In genomic region chr16:86314402-86315025, GRCh38 we compare ENCODE assay signal across 14 cellular contexts.
A peak's percentile ranks its signal among the peaks of the same experiment; 100 is the strongest.
DNase-seq lines count a peak whose midpoint lies in the region; ATAC-seq and TF ChIP-seq lines count a peak whose summit lies in the region.
"Had no signal": no experiment of that assay in that cellular context is flagged by ENCODE, and none has a peak within 500 bp of the region (broad histone marks: within the 10 kb centered on the region; RNA-seq: fewer than 3 reads in every experiment).

No MANE protein-coding gene starts in this region.

- in situ Hi-C loops in IMR-90 (cut with MboI; ENCODE audit: low sequenced_read_pairs), result loop anchor here (25.0 kb wide), 1 partner anchor 502 kb away; no protein-coding TSS in a partner anchor

- no peaks in the 10 kb centered on the region for H3K36me3 Mint-ChIP-seq in activated T-cell treated with anti-CD3 and anti-CD28 coated beads, Interleukin-2, amount 50 U/mL, for 72 hours (ENCODE audit: insufficient read depth in 2 of 2)
- H3K36me3 Mint-ChIP-seq: CD4-positive, alpha-beta memory T cell had no signal

- no peak overlapping the region for H4K5ac ChIP-seq in IMR-90 (ENCODE audit: low read depth, low read length)

- H3K14ac ChIP-seq in IMR-90 (replicated peaks; ENCODE audit: low read depth, low read length), result 0 out of 2 replicates have a peak overlapping the region, but pooled peaks have one; percentile 9

- TF ChIP-seq POLR2A in IMR-90 (IDR thresholded peaks at IDR 0.05; ENCODE audit: low read depth, low read length) (no peak), ovary (IDR thresholded peaks at IDR 0.05) (no peak)

- peak overlapping the region; percentile 64 for H2AFZ ChIP-seq in IMR-90 (replicated peaks; ENCODE audit: low read length, poor library complexity)
- H2AFZ ChIP-seq in fibroblast of lung (ENCODE audit: low read length), result peak overlapping the region; percentile 1

- no peak overlapping the region for H2BK5ac ChIP-seq in IMR-90 (ENCODE audit: low read depth, low read length, poor library complexity, severe bottlenecking)

- dilution Hi-C loops in IMR-90 (cut with HindIII; ENCODE audit: low sequenced_read_pairs, unreplicated experiment), result no loop called here

- POLR2A ChIA-PET in IMR-90 (lab: Charles Lee; ENCODE audit: unreplicated experiment), result no interaction called here

- TF ChIP-seq CTCF in IMR-90 (conservative IDR thresholded peaks at IDR 0.05; ENCODE audit: low read depth, low read length), result no peak
- TF ChIP-seq CTCF in fibroblast of lung (conservative IDR thresholded peaks at IDR 0.05 in 1 of 2, IDR thresholded peaks at IDR 0.05 in 1 of 2; ENCODE audit: low read depth in 1 of 2, low read length in 2 of 2), result no peak
- TF ChIP-seq CTCF in ovary (IDR thresholded peaks at IDR 0.05), result no peak

- 0 out of 2 replicates have a peak, but pooled peaks cover 5% of the 10 kb centered on the region for H3K9me1 ChIP-seq in IMR-90 (ENCODE audit: insufficient read depth, low read length)

- H4K8ac ChIP-seq in IMR-90 (ENCODE audit: low read depth in 2 of 2, low read length in 2 of 2), result 0 out of 4 replicates have a peak overlapping the region, but pooled peaks have one; percentile 28 to 49

- no peak overlapping the region for H3K23ac ChIP-seq in IMR-90 (ENCODE audit: low read depth, low read length)

- H2BK120ac ChIP-seq in IMR-90 (ENCODE audit: low read depth, low read length), result peak overlapping the region; percentile 39

- no peaks in the 10 kb centered on the region for H4K20me1 ChIP-seq in IMR-90 (ENCODE audit: insufficient read depth, low read length)
- no peaks in the 10 kb centered on the region for H4K20me1 ChIP-seq in fibroblast of lung (ENCODE audit: control insufficient read depth, extremely low read depth, insufficient read depth, low read length)

- no peaks in the 10 kb centered on the region for H3K36me3 ChIP-seq in IMR-90 (ENCODE audit: control insufficient read depth, insufficient read depth, low read length)
- H3K36me3 ChIP-seq in fibroblast of lung (ENCODE audit: control insufficient read depth, insufficient read depth, low read length), result no peaks in the 10 kb centered on the region
- no peaks in the 10 kb centered on the region for H3K36me3 ChIP-seq in stomach smooth muscle (ENCODE audit: control insufficient read depth in 2 of 2, insufficient read depth in 2 of 2, low read length in 2 of 2)
- H3K36me3 ChIP-seq in ovary, result no peaks in the 10 kb centered on the region
- H3K36me3 ChIP-seq: BE2C, HAP-1 had no signal

- ATAC-seq in IMR-90 (ENCODE audit: low read depth), result no peak
- no peak for ATAC-seq in activated T-cell treated with anti-CD3 and anti-CD28 coated beads, Interleukin-2, amount 50 U/mL, for 72 hours (replicated peaks in 1 of 2)
- ATAC-seq: GM12878 had no signal

- H2AK5ac ChIP-seq in IMR-90 (ENCODE audit: low read depth, low read length), result peak overlapping the region; percentile 77

- peak overlapping the region; percentile 66 for H3K4ac ChIP-seq in IMR-90 (ENCODE audit: low read depth, low read length)

- no peaks in the 10 kb centered on the region for H3K9me3 Mint-ChIP-seq in activated T-cell treated with anti-CD3 and anti-CD28 coated beads, Interleukin-2, amount 50 U/mL, for 72 hours
- H3K9me3 Mint-ChIP-seq: CD4-positive, alpha-beta memory T cell had no signal

- H3K27me3 Mint-ChIP-seq in activated T-cell treated with anti-CD3 and anti-CD28 coated beads, Interleukin-2, amount 50 U/mL, for 72 hours (ENCODE audit: low read depth), result no peaks in the 10 kb centered on the region

- H3K4me3 ChIP-seq in IMR-90 (ENCODE audit: insufficient read depth, low read depth, low read length) (no peak overlapping the region), fibroblast of lung (replicated peaks in 1 of 4; ENCODE audit: control extremely low read depth in 1 of 4, insufficient read depth in 1 of 4, low read depth in 3 of 4, low read length in 4 of 4) (no peak overlapping the region), stomach smooth muscle (ENCODE audit: low read length in 2 of 2) (peak overlapping the region in 1 of 2 donors; percentile 47), ovary (no peak overlapping the region)
- H3K4me3 ChIP-seq: GM12878, HAP-1 had no signal

- BruUV-seq in IMR-90 (replicated peaks; lab: Mats Ljungman, UMichigan), result no TSS peak

- H2AK9ac ChIP-seq in IMR-90 (replicated peaks; ENCODE audit: low read depth, low read length, poor library complexity), result no peak overlapping the region

- peak overlapping the region; percentile 32; the same call in 1 of the 3 replicates for H2BK15ac ChIP-seq in IMR-90 (ENCODE audit: low read depth, low read length)

- peak overlapping the region; percentile 59; the same call in 1 of the 2 replicates for H2BK20ac ChIP-seq in IMR-90 (ENCODE audit: low read depth, low read length)

- H3K27ac ChIP-seq in IMR-90 (ENCODE audit: insufficient read depth, low read length) (no peak overlapping the region), fibroblast of lung (ENCODE audit: insufficient read depth, low read length) (no peak overlapping the region), stomach smooth muscle (ENCODE audit: low read length) (peak overlapping the region; percentile 6), ovary (no peak overlapping the region)
- H3K27ac ChIP-seq: C4-2B had no signal

- H3K79me2 ChIP-seq in fibroblast of lung (ENCODE audit: control insufficient read depth, insufficient read depth, low read length), result no peaks in the 10 kb centered on the region

- H4K91ac ChIP-seq in IMR-90 (ENCODE audit: insufficient read depth, low read depth, low read length), result peak overlapping the region; percentile 19

- H3K4me1 Mint-ChIP-seq in activated T-cell treated with anti-CD3 and anti-CD28 coated beads, Interleukin-2, amount 50 U/mL, for 72 hours (ENCODE audit: low read depth), result no peaks in the 10 kb centered on the region
- H3K4me1 Mint-ChIP-seq: CD4-positive, alpha-beta memory T cell had no signal

- no peak for DNase-seq in IMR-90
- no peak for DNase-seq in fibroblast of lung (ENCODE audit: low read depth in 2 of 2)
- DNase-seq in mesenteric fat pad (ENCODE audit: low spot score), result peak; percentile 77
- DNase-seq in ovary, result no peak
- no peak for DNase-seq in activated T-cell treated with anti-CD3 and anti-CD28 coated beads, Interleukin-2, amount 50 U/mL, for 72 hours
- no peak for DNase-seq in H4 (ENCODE audit: low spot score)
- DNase-seq: BE2C; CD4-positive, alpha-beta memory T cell; DMS79; GOT3 had no signal

- TF ChIP-seq EP300 in ovary (IDR thresholded peaks at IDR 0.05), result no peak

- no peak overlapping the region for H3K4me2 ChIP-seq in IMR-90 (ENCODE audit: low read depth, low read length)
- H3K4me2 ChIP-seq in fibroblast of lung (ENCODE audit: extremely low read depth, insufficient read depth, low read length), result peak overlapping the region; percentile 32

- no peak overlapping the region for H3K56ac ChIP-seq in IMR-90 (ENCODE audit: extremely low read depth, insufficient read depth, low read length)

- no peaks in the 10 kb centered on the region for H3K27me3 ChIP-seq in IMR-90 (ENCODE audit: control insufficient read depth, insufficient read depth, low read length)
- no peaks in the 10 kb centered on the region for H3K27me3 ChIP-seq in fibroblast of lung (ENCODE audit: control insufficient read depth, insufficient read depth, low read length)
- no peaks in the 10 kb centered on the region for H3K27me3 ChIP-seq in stomach smooth muscle (ENCODE audit: control insufficient read depth in 1 of 2, insufficient read depth in 2 of 2, low read length in 2 of 2)
- no peaks in the 10 kb centered on the region for H3K27me3 ChIP-seq in ovary

- H3K9ac ChIP-seq in IMR-90 (ENCODE audit: low read depth, low read length) (no peak overlapping the region), fibroblast of lung (ENCODE audit: insufficient read depth, low read length) (no peak overlapping the region), stomach smooth muscle (ENCODE audit: low read length in 2 of 2) (no peak overlapping the region)

- no peaks in the 10 kb centered on the region for H3K9me3 ChIP-seq in IMR-90 (ENCODE audit: control insufficient read depth, insufficient read depth, low read length)
- no peaks in the 10 kb centered on the region for H3K9me3 ChIP-seq in fibroblast of lung (ENCODE audit: control insufficient read depth, insufficient read depth, low read depth, low read length)
- H3K9me3 ChIP-seq in stomach smooth muscle (ENCODE audit: control insufficient read depth in 2 of 2, low read length in 2 of 2), result no peaks in the 10 kb centered on the region
- H3K9me3 ChIP-seq in ovary, result no peaks in the 10 kb centered on the region
- H3K9me3 ChIP-seq: BE2C, HAP-1 had no signal

- no peak overlapping the region for H3K27ac Mint-ChIP-seq in activated T-cell treated with anti-CD3 and anti-CD28 coated beads, Interleukin-2, amount 50 U/mL, for 72 hours
- H3K27ac Mint-ChIP-seq: CD4-positive, alpha-beta memory T cell had no signal

- CTCF ChIA-PET in IMR-90 (lab: Yijun Ruan, JAX), result interaction anchor here (0.8 kb wide), 1 partner anchor 9 kb away, joined by 3 read pairs; no protein-coding TSS in a partner anchor

- WGBS in IMR-90 (ENCODE audit: extremely low coverage in 2 of 2, insufficient read length in 1 of 2), 2 experiments, result 43% methylated on average over 11 of the region's 15 CpGs; no CpG with 5 or more reads in 1 of the 2 experiments
- 69 to 73% (median 71%) methylated on average over 15 of the region's 15 CpGs for WGBS in ovary, 3 donors

- no peak for TF ChIP-seq RAD21 in IMR-90 (IDR thresholded peaks at IDR 0.05; ENCODE audit: low read length)

- intact Hi-C loops in IMR-90 (cut with micrococcal nuclease) (no loop called here), ovary (cut with DNase I) (no loop called here)

- no peak overlapping the region for H3K4me3 Mint-ChIP-seq in activated T-cell treated with anti-CD3 and anti-CD28 coated beads, Interleukin-2, amount 50 U/mL, for 72 hours
- H3K4me3 Mint-ChIP-seq: CD4-positive, alpha-beta memory T cell had no signal

- peaks cover 2% of the 10 kb centered on the region for H3K4me1 ChIP-seq in IMR-90 (ENCODE audit: control insufficient read depth, insufficient read depth, low read length)
- no peaks in the 10 kb centered on the region for H3K4me1 ChIP-seq in fibroblast of lung (ENCODE audit: control insufficient read depth, extremely low read depth, insufficient read depth, low read length)
- H3K4me1 ChIP-seq in stomach smooth muscle (ENCODE audit: control insufficient read depth, insufficient read depth, low read length), result peaks cover 7% of the 10 kb centered on the region
- H3K4me1 ChIP-seq in ovary (ENCODE audit: insufficient read depth), result no peaks in the 10 kb centered on the region
- H3K4me1 ChIP-seq: BE2C, HAP-1 had no signal

- H3K79me1 ChIP-seq in IMR-90 (ENCODE audit: low read depth in 1 of 2, low read length in 2 of 2), result no peaks in the 10 kb centered on the region

- H3K18ac ChIP-seq in IMR-90 (ENCODE audit: low read depth, low read length), result no peak overlapping the region

TF ChIP-seq in IMR-90, 13 proteins besides CTCF, POLR2A, EP300 and RAD21 (continues in another document):
- TF ChIP-seq BHLHE40 (IDR thresholded peaks at IDR 0.05; ENCODE audit: low read depth, low read length) (no peak), SMC3 (IDR thresholded peaks at IDR 0.05; ENCODE audit: low read depth, low read length) (no peak), FOS (IDR thresholded peaks at IDR 0.05; ENCODE audit: low read depth, low read length) (no peak), RFX5 (IDR thresholded peaks at IDR 0.05; ENCODE audit: low read depth, low read length) (no peak), MXI1 (IDR thresholded peaks at IDR 0.05; ENCODE audit: borderline replicate concordance, low read depth, low read length) (no peak), CEBPB (IDR thresholded peaks at IDR 0.05; ENCODE audit: low read depth, low read length) (no peak)
